Comparison of ENCODE assay signal across 11 cellular contexts in genomic region chr19:47105874-47106273, GRCh38. TPM values are rescaled to one million over a fixed set of nuclear protein-coding genes. Genes with fewer than 3 reads are reported as not detected.
DNase-seq lines count a peak whose midpoint lies in the region; ATAC-seq and TF ChIP-seq lines count a peak whose summit lies in the region.
"Had no signal": no experiment of that assay in that cellular context is flagged by ENCODE, and none has a peak within 500 bp of the region (broad histone marks: within the 10 kb centered on the region; RNA-seq: fewer than 3 reads in every experiment).

No MANE protein-coding gene starts in this region.

- no peak overlapping the region for H2AFZ ChIP-seq in MM.1S (ENCODE audit: low read length)

- H3K9ac ChIP-seq in MM.1S (ENCODE audit: low read length) = no peak overlapping the region

- CTCF ChIA-PET in CD4-positive, alpha-beta T cell (lab: Charles Lee) = interaction anchor here (1.0 to 1.2 kb wide), 4 partner anchors 25 to 138 kb away, joined by 3 to 4 read pairs (median 4); partner anchors contain the start of gene SAE1

- H3F3A ChIP-seq in MM.1S (ENCODE audit: insufficient read depth, low read length) = peaks cover 23% of the 10 kb centered on the region

- H3K27me3 ChIP-seq in CD4-positive, alpha-beta T cell (ENCODE audit: control insufficient read depth, insufficient read depth, low read length) = no peaks in the 10 kb centered on the region
- H3K27me3 ChIP-seq in Peyer's patch (no peaks in the 10 kb centered on the region), prostate gland (replicated peaks; ENCODE audit: insufficient read depth) (no peaks in the 10 kb centered on the region), MM.1S (replicated peaks; ENCODE audit: insufficient read depth, low read length) (no peaks in the 10 kb centered on the region)
- H3K27me3 ChIP-seq in effector memory CD4-positive, alpha-beta T cell (replicated peaks; ENCODE audit: control insufficient read depth, insufficient read depth, low read length, poor library complexity, severe bottlenecking) = no peaks in the 10 kb centered on the region

- TF ChIP-seq CTCF in CD4-positive, alpha-beta T cell (IDR thresholded peaks at IDR 0.05) = no peak
- TF ChIP-seq CTCF in Peyer's patch (IDR thresholded peaks at IDR 0.05) (no peak), prostate gland (IDR thresholded peaks at IDR 0.05) (no peak), MM.1S (IDR thresholded peaks at IDR 0.05; ENCODE audit: low read length) (no peak)

- intact Hi-C loops in CD4-positive, alpha-beta T cell (cut with DNase I, micrococcal nuclease) = loop anchor here in 1 of 2 experiments (10.0 kb wide), 1 partner anchor 91 kb away; the partner anchor contains the start of gene NPAS1
- intact Hi-C loops in prostate gland (cut with DNase I) = loop anchor here (5.0 kb wide), 1 partner anchor 244 kb away; the partner anchor contains the start of gene ARHGAP35

- no peak for DNase-seq in CD4-positive, alpha-beta T cell
- no peak for DNase-seq in Peyer's patch
- DNase-seq in effector memory CD4-positive, alpha-beta T cell = no peak
- no peak for DNase-seq in prostate gland (ENCODE audit: low spot score)
- DNase-seq in NCI-H524 treated with DMSO at 0.1 percent for 48 hours (lab: John Stamatoyannopoulos, UW) = no peak
- no peak for DNase-seq in MM.1S
- no peak for DNase-seq in H4 (ENCODE audit: low spot score)
- DNase-seq: mesendoderm, NCI-H1436 had no signal

- peak overlapping the region; percentile 20 for H3K4me3 Mint-ChIP-seq in CD4-positive, alpha-beta T cell

- H3K4me3 ChIP-seq in Peyer's patch = no peak overlapping the region
- H3K4me3 ChIP-seq in effector memory CD4-positive, alpha-beta T cell (ENCODE audit: insufficient read depth, low read depth, low read length, poor library complexity, severe bottlenecking) = no peak overlapping the region
- H3K4me3 ChIP-seq in prostate gland = no peak overlapping the region
- H3K4me3 ChIP-seq in MM.1S (ENCODE audit: low read length) = no peak overlapping the region

- no peaks in the 10 kb centered on the region for H3K9me3 Mint-ChIP-seq in CD4-positive, alpha-beta T cell

- H3K27me3 Mint-ChIP-seq in CD4-positive, alpha-beta T cell = no peaks in the 10 kb centered on the region

- POLR2A ChIA-PET in CD4-positive, alpha-beta T cell (lab: Charles Lee) = interaction anchor here (10.4 kb wide), 1 partner anchor 12 kb away, joined by 124 read pairs; no protein-coding TSS in a partner anchor

- TF ChIP-seq POLR2A in Peyer's patch (IDR thresholded peaks at IDR 0.05) (no peak), prostate gland (IDR thresholded peaks at IDR 0.05) (no peak)

- no peaks in the 10 kb centered on the region for H3K36me3 ChIP-seq in Peyer's patch
- no peaks in the 10 kb centered on the region for H3K36me3 ChIP-seq in effector memory CD4-positive, alpha-beta T cell (ENCODE audit: control insufficient read depth, insufficient read depth, low read length)
- no peaks in the 10 kb centered on the region for H3K36me3 ChIP-seq in prostate gland
- H3K36me3 ChIP-seq in MM.1S (replicated peaks; ENCODE audit: insufficient read depth, low read length) = 0 out of 2 replicates have a peak, but pooled peaks cover 3% of the 10 kb centered on the region

- H3K79me2 ChIP-seq in MM.1S (ENCODE audit: low read length) = peaks cover 82% of the 10 kb centered on the region

- no peaks in the 10 kb centered on the region for H3K9me3 ChIP-seq in CD4-positive, alpha-beta T cell (ENCODE audit: control insufficient read depth, low read length)
- H3K9me3 ChIP-seq in Peyer's patch = no peaks in the 10 kb centered on the region
- H3K9me3 ChIP-seq in effector memory CD4-positive, alpha-beta T cell (ENCODE audit: control insufficient read depth, low read length) = no peaks in the 10 kb centered on the region
- no peaks in the 10 kb centered on the region for H3K9me3 ChIP-seq in prostate gland
- H3K9me3 ChIP-seq in MM.1S (replicated peaks; ENCODE audit: insufficient read depth, low read length) = no peaks in the 10 kb centered on the region

- no peak for ATAC-seq in CD4-positive, alpha-beta T cell (ENCODE audit: poor library complexity)
- ATAC-seq in HG03469 (IDR thresholded peaks at IDR 0.05; ENCODE audit: unreplicated experiment) = no peak

- H3K4me2 ChIP-seq in MM.1S (ENCODE audit: low read depth, low read length) = no peak overlapping the region

- H3K4me1 ChIP-seq in Peyer's patch (peaks cover 0 to 71% (median 14%) of the 10 kb centered on the region in 4 donors), prostate gland (replicated peaks) (peaks cover 2% of the 10 kb centered on the region), MM.1S (ENCODE audit: low read length) (peaks cover 11% of the 10 kb centered on the region; the same call in 1 of the 2 replicates)
- H3K4me1 ChIP-seq in effector memory CD4-positive, alpha-beta T cell (ENCODE audit: control insufficient read depth, insufficient read depth, low read length, poor library complexity, severe bottlenecking) = peaks cover 34% of the 10 kb centered on the region

- WGBS in prostate gland = 42% methylated on average over 2 of the region's 2 CpGs

- peaks cover 24% of the 10 kb centered on the region for H3K36me3 Mint-ChIP-seq in CD4-positive, alpha-beta T cell (ENCODE audit: low read depth)

- H3K27ac ChIP-seq in CD4-positive, alpha-beta T cell (ENCODE audit: low read depth, low read length) = no peak overlapping the region
- peak overlapping the region in 3 of 4 donors; percentile 89 to 99 (median 98) for H3K27ac ChIP-seq in Peyer's patch
- H3K27ac ChIP-seq in effector memory CD4-positive, alpha-beta T cell (ENCODE audit: insufficient read depth, low read length, poor library complexity, severe bottlenecking) = peak overlapping the region; percentile 99
- peak overlapping the region; percentile 100 for H3K27ac ChIP-seq in prostate gland
- no peak overlapping the region for H3K27ac ChIP-seq in MM.1S (ENCODE audit: low read length)
- H3K27ac ChIP-seq: HL-60 had no signal

- peak overlapping the region; percentile 98 for H3K27ac Mint-ChIP-seq in CD4-positive, alpha-beta T cell

- no peaks in the 10 kb centered on the region for H4K20me1 ChIP-seq in MM.1S (ENCODE audit: insufficient read depth, low read length)

- H3K9me2 ChIP-seq in MM.1S (replicated peaks; ENCODE audit: insufficient read depth, low read length) = no peaks in the 10 kb centered on the region

- peaks cover 78% of the 10 kb centered on the region for H3K4me1 Mint-ChIP-seq in CD4-positive, alpha-beta T cell (ENCODE audit: low read depth)

RNA-seq across cellular contexts. Expression of gene ZC3H4, which starts 7.7 kb away (rescaled TPM):
- total RNA-seq in CD4-positive, alpha-beta T cell = 10 to 100 TPM; 39.4 to 43.7 TPM
- 10 to 100 TPM; 24.7 to 61.9 (median 42.4) TPM for total RNA-seq in Peyer's patch
- total RNA-seq in prostate gland = 10 to 100 TPM; 35.3 to 49.1 TPM
- total RNA-seq in H4 (2014; rRNA removed; shearing (Covaris generic)) = 6.3 and 7.6 TPM in 2 replicates

RNA-seq across cellular contexts. Expression of gene SAE1, which starts 24.8 kb away (rescaled TPM):
- total RNA-seq in CD4-positive, alpha-beta T cell = 10 to 100 TPM; 29.6 to 30.9 TPM
- total RNA-seq in Peyer's patch (10 to 100 TPM; 35.9 to 73.4 (median 40.3) TPM), prostate gland (10 to 100 TPM; 48.4 to 73.0 TPM)
- 362 and 397 TPM in 2 replicates for total RNA-seq in H4 (2014; rRNA removed; shearing (Covaris generic))

RNA-seq across cellular contexts. Expression of gene TMEM160, which starts 57.5 kb away (rescaled TPM):
- 10 to 100 TPM; 18.0 to 18.1 TPM for total RNA-seq in CD4-positive, alpha-beta T cell
- total RNA-seq in Peyer's patch = 10 to 100 TPM; 17.7 to 52.7 (median 29.3) TPM
- 10 to 100 TPM; 23.4 to 55.5 TPM for total RNA-seq in prostate gland
- total RNA-seq in H4 (2014; rRNA removed; shearing (Covaris generic)) = 33.7 and 35.8 TPM in 2 replicates

Comparison
In these comparisons a context has a peak if more than half of its experiments do, and no peak if none do; other contexts are left out.
1. H3K27ac ChIP-seq: peak in Peyer's patch (3 of 4), effector memory CD4-positive, alpha-beta T cell (single experiment) and prostate gland (2 of 2); none in CD4-positive, alpha-beta T cell (single experiment) and MM.1S (single experiment).